8 cellular contexts compared by ENCODE assay signal in the genomic region with DNA sequence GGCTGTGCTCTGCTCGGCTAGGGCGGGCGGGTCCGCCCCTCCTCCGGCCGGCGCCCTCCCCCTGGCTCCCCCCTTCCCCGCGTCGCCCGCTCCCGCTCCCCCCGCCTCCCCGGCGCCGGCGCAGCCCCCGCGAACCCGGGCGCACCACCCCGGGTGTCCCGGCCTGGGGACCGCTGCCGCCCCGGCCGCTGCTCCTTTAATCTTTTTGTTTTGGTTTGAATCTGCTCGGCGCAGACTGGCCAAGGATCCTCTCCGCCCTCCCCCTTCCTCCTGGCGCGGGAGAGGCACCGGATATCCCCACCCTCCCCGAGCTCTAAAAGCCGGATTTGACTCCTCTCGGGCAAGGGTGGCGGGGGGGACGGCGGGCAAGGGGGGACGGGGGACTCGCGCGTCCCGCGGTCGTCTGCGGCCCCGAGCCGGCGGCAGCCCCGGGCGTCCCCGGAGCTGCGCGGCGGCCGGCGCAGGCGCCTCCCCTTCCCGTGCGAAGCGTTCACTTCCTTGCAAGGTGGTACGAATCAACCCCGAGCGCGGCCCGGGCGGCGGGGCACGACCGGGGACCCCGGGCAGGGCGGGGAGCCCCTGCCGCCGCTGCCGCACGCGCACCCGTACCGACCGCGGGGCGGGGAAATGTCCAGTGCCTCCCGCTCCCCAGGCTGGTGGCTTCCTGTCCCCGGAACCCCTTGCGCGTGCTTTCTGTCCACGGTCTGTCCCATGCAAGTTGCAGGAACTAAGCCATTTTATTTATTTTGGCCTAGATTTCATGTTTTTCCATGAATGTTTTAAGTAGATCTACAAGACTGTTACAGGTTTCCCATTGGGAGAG. TPM values are rescaled to one million over a fixed set of nuclear protein-coding genes. Genes with fewer than 3 reads are reported as not detected.
A peak's percentile ranks its signal among the peaks of the same experiment; 100 is the strongest.
DNase-seq lines count a peak whose midpoint lies in the region; ATAC-seq and TF ChIP-seq lines count a peak whose summit lies in the region.

A gene with protein sequence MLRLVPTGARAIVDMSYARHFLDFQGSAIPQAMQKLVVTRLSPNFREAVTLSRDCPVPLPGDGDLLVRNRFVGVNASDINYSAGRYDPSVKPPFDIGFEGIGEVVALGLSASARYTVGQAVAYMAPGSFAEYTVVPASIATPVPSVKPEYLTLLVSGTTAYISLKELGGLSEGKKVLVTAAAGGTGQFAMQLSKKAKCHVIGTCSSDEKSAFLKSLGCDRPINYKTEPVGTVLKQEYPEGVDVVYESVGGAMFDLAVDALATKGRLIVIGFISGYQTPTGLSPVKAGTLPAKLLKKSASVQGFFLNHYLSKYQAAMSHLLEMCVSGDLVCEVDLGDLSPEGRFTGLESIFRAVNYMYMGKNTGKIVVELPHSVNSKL (minus strand): TSS at position 11 of the 823 bp plus-strand sequence. CDS start 81 bp downstream, outside the sequence.

- H3K27ac Mint-ChIP-seq in HFFc6 = peak within 1 kb of the TSS; percentile 99
- H3K27ac Mint-ChIP-seq in activated naive CD4-positive, alpha-beta T cell treated with anti-CD3 and anti-CD28 coated beads, Interleukin-2, amount 50 U/mL, for 72 hours = peak within 1 kb of the TSS; percentile 98 to 99

- CTCF ChIA-PET in GM10248 (lab: Yijun Ruan, JAX) = no interaction called here

- no peaks in the 10 kb centered on the region for H3K27me3 ChIP-seq in tibial nerve

- H3K9me3 Mint-ChIP-seq in HFFc6 = no peaks in the 10 kb centered on the region
- no peaks in the 10 kb centered on the region for H3K9me3 Mint-ChIP-seq in activated naive CD4-positive, alpha-beta T cell treated with anti-CD3 and anti-CD28 coated beads, Interleukin-2, amount 50 U/mL, for 72 hours

- H3K36me3 Mint-ChIP-seq in HFFc6 (ENCODE audit: low read depth) = peaks cover 17% of the 10 kb centered on the region
- peaks cover 33 to 37% of the 10 kb centered on the region in 2 donors for H3K36me3 Mint-ChIP-seq in activated naive CD4-positive, alpha-beta T cell treated with anti-CD3 and anti-CD28 coated beads, Interleukin-2, amount 50 U/mL, for 72 hours

- H3K4me3 Mint-ChIP-seq in HFFc6 = peak within 1 kb of the TSS; percentile 100

- WGBS in tibial nerve, 2 donors = 0 to 1% methylated on average over 28 to 40 of the region's 88 CpGs

- TF ChIP-seq CTCF in GM10248 (IDR thresholded peaks at IDR 0.05; ENCODE audit: control extremely low read depth, extremely low read depth, low read depth, missing control alignments) (no peak), HFFc6 (IDR thresholded peaks at IDR 0.05) (no peak), omental fat pad (IDR thresholded peaks at IDR 0.05) (no peak), tibial nerve (IDR thresholded peaks at IDR 0.05) (peak in 1 of 5 experiments; percentile 11)

- TF ChIP-seq POLR2A in tibial nerve (IDR thresholded peaks at IDR 0.05) = peak in 1 of 2 donors; percentile 55

- peaks cover 3% of the 10 kb centered on the region; the same call in 1 of the 2 replicates for H3K27me3 Mint-ChIP-seq in HFFc6 (ENCODE audit: insufficient read depth)

- peaks cover 55% of the 10 kb centered on the region for H3K4me1 Mint-ChIP-seq in HFFc6 (ENCODE audit: low read depth)

- peak within 1 kb of the TSS; percentile 63 to 100 (median 84) for H3K4me3 ChIP-seq in tibial nerve

- TF ChIP-seq EP300 in tibial nerve (IDR thresholded peaks at IDR 0.05) = peak in 1 of 2 donors; percentile 66

- H3K36me3 ChIP-seq in tibial nerve = no peaks in the 10 kb centered on the region

- DNase-seq in GM10248 (ENCODE audit: extremely low spot score) = peak; percentile 84
- peak; percentile 77 for DNase-seq in HFFc6
- peak; percentile 66 for DNase-seq in NCI-H1048 (lab: John Stamatoyannopoulos, UW)
- peak; percentile 81 for DNase-seq in SKM-1 treated with dmso at 0.1 percent for 144 hours (lab: John Stamatoyannopoulos, UW; ENCODE audit: unreplicated experiment)
- DNase-seq in activated naive CD4-positive, alpha-beta T cell treated with anti-CD3 and anti-CD28 coated beads, Interleukin-2, amount 50 U/mL, for 72 hours (ENCODE audit: low spot score in 2 of 2) = peak; percentile 69 to 84
- peak; percentile 82 for DNase-seq in globus pallidus (ENCODE audit: low spot score)
- DNase-seq in omental fat pad (ENCODE audit: low spot score) = peak; percentile 40
- peak; percentile 72 to 85 for DNase-seq in tibial nerve (ENCODE audit: low spot score in 2 of 2)

- peak within 1 kb of the TSS; percentile 94 to 97 (median 96) for H3K27ac ChIP-seq in tibial nerve

- H3K9me3 ChIP-seq in tibial nerve = no peaks in the 10 kb centered on the region

- peak; percentile 67 to 69 for ATAC-seq in activated naive CD4-positive, alpha-beta T cell treated with anti-CD3 and anti-CD28 coated beads, Interleukin-2, amount 50 U/mL, for 72 hours
- peak; percentile 74 for ATAC-seq in omental fat pad (ENCODE audit: low FRiP score)

- H3K4me1 ChIP-seq in tibial nerve = peaks cover 0 to 62% (median 45%) of the 10 kb centered on the region in 4 donors

- POLR2A ChIA-PET in GM10248 (lab: Yijun Ruan, JAX) = interaction anchor here (0.6 kb wide), 3 partner anchors 212 to 707 kb away, joined by 3 to 4 read pairs (median 3); no protein-coding TSS in a partner anchor

RNA-seq across cellular contexts. Expression of the gene that starts here (rescaled TPM):
- total RNA-seq in HFFc6 (2021; fragmentation: NEBNext Ultra II Directional; extraction: Animal tissue kit (Norgen Biotek cat#: 25700)) = 10 to 100 TPM; 37.9 to 47.5 (median 41.8) TPM
- 10 to 100 TPM; 25.9 to 31.6 TPM for total RNA-seq in activated naive CD4-positive, alpha-beta T cell treated with anti-CD3 and anti-CD28 coated beads, Interleukin-2, amount 50 U/mL, for 72 hours
- total RNA-seq in omental fat pad = 10 to 100 TPM; 16.9 to 24.3 (median 21.1) TPM
- total RNA-seq in tibial nerve = 10 to 100 TPM; 12.7 to 35.9 (median 24.5) TPM

Comparison
In these comparisons a context has a peak if more than half of its experiments do, and no peak if none do; other contexts are left out.
1. Peak in every context shown above with its lines: DNase-seq, ATAC-seq, H3K4me3 ChIP-seq and H3K27ac ChIP-seq.